ENCODE assay signal across 10 cellular contexts in genomic region chrX:134957836-134958235, GRCh38. TPM values are rescaled to one million over a fixed set of nuclear protein-coding genes. Genes with fewer than 3 reads are reported as not detected.
"Had no signal": no experiment of that assay in that cellular context is flagged by ENCODE, and none has a peak within 500 bp of the region (broad histone marks: within the 10 kb centered on the region; RNA-seq: fewer than 3 reads in every experiment).

No MANE protein-coding gene starts in this region.

- FAIRE-seq: HepG2, HTR-8/SVneo had no signal

- H3K4me2 ChIP-seq: KMS-11 had no signal

- H3K4me1 Mint-ChIP-seq: IgD-negative memory B cell had no signal

- H3K36me3 Mint-ChIP-seq: IgD-negative memory B cell had no signal

- H3K27ac ChIP-seq: HL-60, KMS-11 had no signal

- H3K9ac ChIP-seq: KMS-11 had no signal

- H3K9me3 Mint-ChIP-seq: IgD-negative memory B cell had no signal

- DNase-seq: IMR-90, KBM-7, KG1 had no signal

- H3K4me3 Mint-ChIP-seq: IgD-negative memory B cell had no signal

RNA-seq across cellular contexts. Expression of gene SMIM10, which starts 33.0 kb away (rescaled TPM):
- total RNA-seq: HepG2, HT-29, HT1080 had no signal
- polyA plus RNA-seq: HepG2, IgD-negative memory B cell had no signal
